ENCODE assay signal across 19 cellular contexts in the genomic region with DNA sequence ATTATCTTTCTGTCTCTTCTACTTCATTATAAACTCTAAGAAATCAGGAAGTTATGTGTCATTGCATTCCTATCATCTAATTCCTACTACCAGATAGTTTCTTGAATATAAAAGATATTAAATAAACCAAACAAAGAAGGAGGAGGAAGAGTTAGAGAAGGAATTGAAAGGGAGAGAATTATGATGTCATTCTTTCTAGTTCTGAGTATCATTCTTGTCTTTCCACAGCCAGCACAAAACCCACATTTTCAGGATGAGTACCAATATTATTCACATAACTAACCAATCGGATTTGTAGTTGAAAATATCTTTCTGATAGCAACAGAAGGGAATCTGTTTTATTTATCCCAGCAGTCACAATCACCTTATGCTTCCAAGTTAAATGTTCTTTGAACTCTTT. TPM values are rescaled to one million over a fixed set of nuclear protein-coding genes. Genes with fewer than 3 reads are reported as not detected.
"Had no signal": no experiment of that assay in that cellular context is flagged by ENCODE, and none has a peak within 500 bp of the region (broad histone marks: within the 10 kb centered on the region; RNA-seq: fewer than 3 reads in every experiment).

No MANE protein-coding gene starts in this region.

- H3K27me3 ChIP-seq: adrenal gland, gastrocnemius medialis, heart left ventricle, tibial nerve, vagina had no signal

- H3K9me3 ChIP-seq: adrenal gland, gastrocnemius medialis, vagina had no signal

- H3K36me3 ChIP-seq: adrenal gland, gastrocnemius medialis, heart left ventricle, tibial nerve, vagina had no signal

- DNase-seq: activated CD4-positive, alpha-beta T cell treated with anti-CD3 and anti-CD28 coated beads for 1 hour; activated CD4-positive, alpha-beta T cell treated with anti-CD3 and anti-CD28 coated beads, Interleukin-2, amount 50 U/mL, for 4 hours; activated naive CD4-positive, alpha-beta T cell treated with anti-CD3 and anti-CD28 coated beads, Interleukin-2, amount 50 U/mL, for 16 hours; activated T-cell treated with anti-CD3 and anti-CD28 coated beads, Interleukin-2, amount 50 U/mL, for 1 hour; dorsolateral prefrontal cortex; erythroblast; gastrocnemius medialis; heart left ventricle; immature natural killer cell; posterior cingulate gyrus; retina; stimulated activated CD4-positive, alpha-beta T cell treated with anti-CD3 and anti-CD28 coated beads, Interleukin-4, amount 100 ng/mL, for 1 hour; stimulated activated naive CD4-positive, alpha-beta T cell had no signal

- H3K4me3 ChIP-seq: adrenal gland, dorsolateral prefrontal cortex, gastrocnemius medialis, heart left ventricle, tibial nerve, vagina had no signal

- H3K27ac ChIP-seq: adrenal gland, dorsolateral prefrontal cortex, gastrocnemius medialis, heart left ventricle, tibial nerve, vagina had no signal

- ATAC-seq: gastrocnemius medialis, heart left ventricle had no signal

- H3K4me1 ChIP-seq: adrenal gland, gastrocnemius medialis, tibial nerve, vagina had no signal

RNA-seq across cellular contexts. Expression of gene MS4A13, which starts 13.3 kb away (rescaled TPM):
- total RNA-seq: adrenal gland, dorsolateral prefrontal cortex, gastrocnemius medialis, heart left ventricle, lower leg skin, skeletal muscle tissue, subcutaneous adipose tissue, tibial nerve, vagina had no signal
- polyA plus RNA-seq: adrenal gland, heart left ventricle, immature natural killer cell had no signal

RNA-seq across cellular contexts. Expression of gene MS4A12, which starts 35.9 kb away (rescaled TPM):
- total RNA-seq: adrenal gland, dorsolateral prefrontal cortex, heart left ventricle, lower leg skin, skeletal muscle tissue, subcutaneous adipose tissue, tibial nerve, vagina had no signal
- polyA plus RNA-seq: adrenal gland, heart left ventricle, immature natural killer cell had no signal
